In the genomic region with DNA sequence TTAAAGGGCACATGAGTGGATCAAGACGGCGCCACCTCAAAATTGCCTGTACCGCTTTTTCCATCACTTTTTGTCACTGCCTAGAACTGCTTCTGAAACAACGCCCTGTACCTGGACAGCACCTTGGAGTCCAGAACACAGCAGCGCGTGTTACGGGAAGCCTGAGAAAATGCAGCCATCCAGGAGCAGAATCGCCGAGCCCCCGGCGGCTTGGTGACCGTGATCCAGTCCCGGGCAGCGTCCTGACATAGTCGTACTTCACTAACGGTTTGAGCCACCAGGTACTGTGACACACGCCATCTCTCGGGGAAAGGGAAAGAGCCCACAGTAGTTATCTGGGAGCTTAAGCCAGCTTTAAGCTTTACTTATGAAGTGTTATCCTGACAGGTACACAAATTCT, we compare ENCODE assay signal across 34 cellular contexts.
"Had no signal": no experiment of that assay in that cellular context is flagged by ENCODE, and none has a peak within 500 bp of the region (broad histone marks: within the 10 kb centered on the region; RNA-seq: fewer than 3 reads in every experiment).

No MANE protein-coding gene starts in this region.

- H3K9me3 ChIP-seq: MG63 had no signal

- H3K27me3 ChIP-seq: MG63 had no signal

- H3K36me3 ChIP-seq: MG63 had no signal

- DNase-seq: Karpas-422, Kasumi-1, KBM-7, KG1, MG63, MM.1S, MV-4-11, NCI-H1048, NCI-H1092, NCI-H1092 treated with DMSO at 0.1 percent for 48 hours, NCI-H1105, NCI-H1105 treated with DMSO at 0.1 percent for 48 hours, NCI-H1417 treated with DMSO at 0.1 percent for 48 hours, NCI-H1436, NCI-H1436 treated with DMSO at 0.1 percent for 48 hours, NCI-H146, NCI-H1694, NCI-H1694 treated with DMSO at 0.1 percent for 48 hours, NCI-H187, NCI-H187 treated with DMSO at 0.1 percent for 48 hours, NCI-H1930, NCI-H2029, NCI-H2029 treated with DMSO at 0.1 percent for 48 hours, NCI-H2081, NCI-H2081 treated with DMSO at 0.1 percent for 48 hours, NCI-H2107, NCI-H2171, NCI-H2171 treated with DMSO at 0.1 percent for 48 hours, NCI-H2227 treated with DMSO at 0.1 percent for 48 hours, NCI-H226, NCI-H345, NCI-H446, NCI-H446 treated with DMSO at 0.1 percent for 48 hours had no signal

- H3K4me3 ChIP-seq: MG63 had no signal

- H3K27ac ChIP-seq: KMS-11 had no signal
